8 cellular contexts compared by ENCODE assay signal in the genomic region with DNA sequence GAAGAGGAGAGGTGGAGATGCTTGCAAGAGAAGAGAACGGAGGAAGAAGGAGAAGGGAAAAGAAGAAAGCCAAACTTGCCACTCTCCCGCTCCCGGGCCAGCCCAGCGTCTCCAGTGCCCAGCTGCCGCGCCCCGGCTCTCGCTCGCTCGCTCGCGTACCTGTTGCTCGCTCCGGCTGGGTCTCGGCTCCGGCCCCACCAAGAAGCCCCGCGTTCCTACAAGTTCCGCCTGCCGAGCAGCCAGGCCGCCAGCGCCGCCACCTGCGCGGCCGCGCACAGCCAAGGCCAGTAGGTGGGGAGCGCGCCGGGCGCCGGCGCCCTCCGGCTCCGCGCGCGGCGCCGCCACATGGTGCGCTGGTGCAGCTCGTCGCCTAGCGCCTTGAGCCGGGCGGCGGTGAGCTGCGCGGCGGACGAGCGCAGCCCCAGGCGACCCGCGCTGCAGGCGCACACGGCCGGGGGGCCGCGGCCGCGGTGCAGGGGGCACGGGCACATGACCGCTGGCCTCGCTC. TPM values are rescaled to one million over a fixed set of nuclear protein-coding genes. Genes with fewer than 3 reads are reported as not detected.
DNase-seq lines count a peak whose midpoint lies in the region; ATAC-seq and TF ChIP-seq lines count a peak whose summit lies in the region.

No MANE protein-coding gene starts in this region.

- no peak overlapping the region for H2AK5ac ChIP-seq in neuronal stem cell (ENCODE audit: low read depth, low read length)

- H4K8ac ChIP-seq in neuronal stem cell (ENCODE audit: low read depth, low read length), result no peak overlapping the region

- peak overlapping the region; percentile 45 for H3K18ac ChIP-seq in neuronal stem cell (ENCODE audit: low read length)

- H3K79me1 ChIP-seq in neuronal stem cell (ENCODE audit: low read depth, low read length), result peaks cover 2% of the 10 kb centered on the region

- peak; percentile 89 for DNase-seq in DMS53 (lab: John Stamatoyannopoulos, UW)
- DNase-seq in NCI-H146 (lab: John Stamatoyannopoulos, UW), result peak; percentile 73
- peak; percentile 5 for DNase-seq in activated CD4-positive, alpha-beta T cell treated with anti-CD3 and anti-CD28 coated beads, Interleukin-2, amount 50 U/mL, for 1 hour
- peak; percentile 18 to 60 for DNase-seq in fibroblast of lung (ENCODE audit: low read depth in 2 of 2)
- DNase-seq in neuronal stem cell (ENCODE audit: low spot score), result peak; percentile 50
- DNase-seq in effector CD4-positive, alpha-beta T cell, result no peak
- DNase-seq in cortex of kidney (lab: John Stamatoyannopoulos, UW), result no peak

- ATAC-seq in GM21526 (IDR thresholded peaks at IDR 0.05; ENCODE audit: low FRiP score, unreplicated experiment), result peak; percentile 80

- H3K27me3 ChIP-seq in fibroblast of lung (ENCODE audit: control insufficient read depth, insufficient read depth, low read length) (peaks cover 54% of the 10 kb centered on the region), neuronal stem cell (ENCODE audit: control insufficient read depth in 3 of 3, insufficient read depth in 3 of 3, low read depth in 1 of 3, low read length in 3 of 3) (peaks cover 45 to 81% (median 61%) of the 10 kb centered on the region in 3 experiments)

- no peaks in the 10 kb centered on the region for H4K20me1 ChIP-seq in fibroblast of lung (ENCODE audit: control insufficient read depth, extremely low read depth, insufficient read depth, low read length)

- H3K4me1 ChIP-seq in fibroblast of lung (ENCODE audit: control insufficient read depth, extremely low read depth, insufficient read depth, low read length) (no peaks in the 10 kb centered on the region), neuronal stem cell (ENCODE audit: control insufficient read depth in 2 of 2, insufficient read depth in 1 of 2, low read depth in 1 of 2, low read length in 2 of 2) (peaks cover 19 to 25% of the 10 kb centered on the region in 2 donors)

- H2BK5ac ChIP-seq in neuronal stem cell (ENCODE audit: low read length), result no peak overlapping the region

- H3K9ac ChIP-seq in fibroblast of lung (ENCODE audit: insufficient read depth, low read length), result no peak overlapping the region
- peak overlapping the region; percentile 18 for H3K9ac ChIP-seq in neuronal stem cell (ENCODE audit: low read depth, low read length, poor library complexity)

- H3K79me2 ChIP-seq in fibroblast of lung (ENCODE audit: control insufficient read depth, insufficient read depth, low read length), result no peaks in the 10 kb centered on the region

- no peak overlapping the region for H2BK120ac ChIP-seq in neuronal stem cell (ENCODE audit: low read depth, low read length)

- WGBS in neuronal stem cell (ENCODE audit: extremely low coverage in 2 of 2, insufficient read length in 2 of 2, insufficient replicate concordance in 1 of 2), 2 donors, result no CpG with 5 or more reads among the region's 65 CpGs

- H2BK15ac ChIP-seq in neuronal stem cell (ENCODE audit: low read length), result no peak overlapping the region

- H3K14ac ChIP-seq in neuronal stem cell (ENCODE audit: low read length), result peak overlapping the region; percentile 79

- H3K4me3 ChIP-seq in fibroblast of lung (replicated peaks in 1 of 4; ENCODE audit: control extremely low read depth in 1 of 4, insufficient read depth in 1 of 4, low read depth in 3 of 4, low read length in 4 of 4) (peak overlapping the region in 1 of 4 experiments; percentile 38), neuronal stem cell (ENCODE audit: low read length in 2 of 2) (peak overlapping the region; percentile 46 to 82)

- no peak overlapping the region for H2AFZ ChIP-seq in fibroblast of lung (ENCODE audit: low read length)
- peak overlapping the region; percentile 89 for H2AFZ ChIP-seq in neuronal stem cell (ENCODE audit: low read length)

- H3K36me3 ChIP-seq in fibroblast of lung (ENCODE audit: control insufficient read depth, insufficient read depth, low read length) (no peaks in the 10 kb centered on the region), neuronal stem cell (replicated peaks in 1 of 2; ENCODE audit: control insufficient read depth in 2 of 2, insufficient read depth in 2 of 2, low read length in 2 of 2) (no peaks in the 10 kb centered on the region)

- no peak overlapping the region for H2BK12ac ChIP-seq in neuronal stem cell (ENCODE audit: low read length)

- H3K4me2 ChIP-seq in fibroblast of lung (ENCODE audit: extremely low read depth, insufficient read depth, low read length) (peak overlapping the region; percentile 38), neuronal stem cell (ENCODE audit: insufficient read depth, low read length, poor library complexity, severe bottlenecking) (peak overlapping the region; percentile 86)

- no peak overlapping the region for H3K23ac ChIP-seq in neuronal stem cell (ENCODE audit: low read depth, low read length, poor library complexity)

- TF ChIP-seq CTCF in fibroblast of lung (conservative IDR thresholded peaks at IDR 0.05 in 1 of 2, IDR thresholded peaks at IDR 0.05 in 1 of 2; ENCODE audit: low read depth in 1 of 2, low read length in 2 of 2), result no peak

- no peak overlapping the region for H4K91ac ChIP-seq in neuronal stem cell (ENCODE audit: low read depth, low read length, poor library complexity)

- no peaks in the 10 kb centered on the region for H3K9me3 ChIP-seq in fibroblast of lung (ENCODE audit: control insufficient read depth, insufficient read depth, low read depth, low read length)
- H3K9me3 ChIP-seq in neuronal stem cell (replicated peaks in 1 of 2; ENCODE audit: control insufficient read depth in 2 of 2, insufficient read depth in 1 of 2, low read depth in 1 of 2, low read length in 2 of 2), result no peaks in the 10 kb centered on the region

- H3K4ac ChIP-seq in neuronal stem cell (ENCODE audit: low read length), result no peak overlapping the region

- H3K27ac ChIP-seq in fibroblast of lung (ENCODE audit: insufficient read depth, low read length) (no peak overlapping the region), neuronal stem cell (replicated peaks; ENCODE audit: low read length) (no peak overlapping the region)

RNA-seq across cellular contexts. Expression of gene HRK, which starts 0.4 kb away (rescaled TPM):
- under 0.01 TPM in 2 replicates for total RNA-seq in fibroblast of lung
- polyA plus RNA-seq in fibroblast of lung, result 0.02 and 0.08 TPM in 2 replicates
- 0.01 TPM in 1 of 2 replicates, not detected in the other for polyA plus RNA-seq in fibroblast of lung (2012)
- polyA minus RNA-seq in fibroblast of lung (ENCODE audit: low replicate concordance), result 0.20 TPM in 1 of 2 replicates, not detected in the other
- polyA plus RNA-seq in neuronal stem cell (2013, experiment 1 of 2), result 0.08 TPM
- polyA plus RNA-seq in neuronal stem cell (2013, experiment 2 of 2), result 0.06 TPM

RNA-seq across cellular contexts. Expression of gene FBXW8, which starts 29.9 kb away (rescaled TPM):
- total RNA-seq in fibroblast of lung, result 10.8 and 11.7 TPM in 2 replicates
- polyA plus RNA-seq in fibroblast of lung, result 20.9 and 21.4 TPM in 2 replicates
- polyA plus RNA-seq in fibroblast of lung (2012), result 15.6 and 18.4 TPM in 2 replicates
- polyA minus RNA-seq in fibroblast of lung (ENCODE audit: low replicate concordance), result 46.3 and 50.8 TPM in 2 replicates
- 19.9 TPM for polyA plus RNA-seq in neuronal stem cell (2013, experiment 1 of 2)
- polyA plus RNA-seq in neuronal stem cell (2013, experiment 2 of 2), result 19.3 TPM

Comparison
In these comparisons a context has a peak if more than half of its experiments do, and no peak if none do; other contexts are left out.
1. DNase-seq: peak in DMS53 (single experiment), NCI-H146 (single experiment), activated CD4-positive, alpha-beta T cell treated with anti-CD3 and anti-CD28 coated beads, Interleukin-2, amount 50 U/mL, for 1 hour (single experiment), fibroblast of lung (2 of 2) and neuronal stem cell (single experiment); none in effector CD4-positive, alpha-beta T cell (single experiment) and cortex of kidney (single experiment).